ENCODE assay signal across 35 cellular contexts in genomic region chr1:71630073-71630472, GRCh38.
DNase-seq lines count a peak whose midpoint lies in the region; ATAC-seq and TF ChIP-seq lines count a peak whose summit lies in the region.
"Had no signal": no experiment of that assay in that cellular context is flagged by ENCODE, and none has a peak within 500 bp of the region (broad histone marks: within the 10 kb centered on the region; RNA-seq: fewer than 3 reads in every experiment).

No MANE protein-coding gene starts in this region.

- H2BK15ac ChIP-seq in IMR-90 (ENCODE audit: low read depth, low read length), result no peak overlapping the region

- H3K79me1 ChIP-seq in IMR-90 (ENCODE audit: low read depth in 1 of 2, low read length in 2 of 2), result no peaks in the 10 kb centered on the region

- H2BK5ac ChIP-seq in IMR-90 (ENCODE audit: low read depth, low read length, poor library complexity, severe bottlenecking), result no peak overlapping the region

- CTCF ChIA-PET in IMR-90 (lab: Yijun Ruan, JAX), result interaction anchor here (0.6 to 0.7 kb wide), 3 partner anchors 124 to 302 kb away, joined by 3 read pairs; no protein-coding TSS in a partner anchor
- CTCF ChIA-PET in PC-3 (lab: Charles Lee), result no interaction called here
- CTCF ChIA-PET in activated CD8-positive, alpha-beta memory T cell treated with anti-CD3 and anti-CD28 coated beads, Interleukin-2, amount 10 ng/mL, durations not matched to agents 7 days and 5 days (lab: Charles Lee), result no interaction called here

- no peak overlapping the region for H3K4ac ChIP-seq in IMR-90 (ENCODE audit: low read depth, low read length)

- H3K27ac ChIP-seq in IMR-90 (ENCODE audit: insufficient read depth, low read length), result no peak overlapping the region
- H3K27ac ChIP-seq in PC-3 (ENCODE audit: low read length), result no peak overlapping the region
- H3K27ac ChIP-seq: 22Rv1; A549; BLaER1; BLaER1 treated with 17β-estradiol and CSF1 and Interleukin-3, amounts not matched to agents 10 nM and 100 nM; C4-2B had no signal

- H3K9me3 ChIP-seq in IMR-90 (ENCODE audit: control insufficient read depth, insufficient read depth, low read length) (peaks cover under 1% of the 10 kb centered on the region; the same call in 1 of the 2 replicates), PC-3 (ENCODE audit: low read length) (no peaks in the 10 kb centered on the region)
- H3K9me3 ChIP-seq: A549, BE2C, Caco-2 had no signal

- BruUV-seq in IMR-90 (replicated peaks; lab: Mats Ljungman, UMichigan) (no TSS peak), PC-3 (replicated peaks; lab: Mats Ljungman, UMichigan) (no TSS peak)

- H3K36me3 Mint-ChIP-seq in activated CD8-positive, alpha-beta memory T cell treated with anti-CD3 and anti-CD28 coated beads, Interleukin-2, amount 10 ng/mL, durations not matched to agents 7 days and 5 days, result no peaks in the 10 kb centered on the region
- H3K36me3 Mint-ChIP-seq: CD14-positive monocyte; CD4-positive, alpha-beta memory T cell; CD4-positive, CD25-positive, alpha-beta regulatory T cell; CD8-positive, alpha-beta memory T cell; CD8-positive, alpha-beta T cell had no signal

- no peak for TF ChIP-seq POLR2A in IMR-90 (IDR thresholded peaks at IDR 0.05; ENCODE audit: low read depth, low read length)

- no peaks in the 10 kb centered on the region for H3K27me3 Mint-ChIP-seq in activated CD8-positive, alpha-beta memory T cell treated with anti-CD3 and anti-CD28 coated beads, Interleukin-2, amount 10 ng/mL, durations not matched to agents 7 days and 5 days
- H3K27me3 Mint-ChIP-seq: B cell; CD4-positive, alpha-beta memory T cell; CD4-positive, alpha-beta T cell; CD4-positive, CD25-positive, alpha-beta regulatory T cell; CD8-positive, alpha-beta memory T cell had no signal

- no peak overlapping the region for H4K8ac ChIP-seq in IMR-90 (ENCODE audit: low read depth in 2 of 2, low read length in 2 of 2)

- no peak overlapping the region for H3K56ac ChIP-seq in IMR-90 (ENCODE audit: extremely low read depth, insufficient read depth, low read length)

- no peak overlapping the region for H3K27ac Mint-ChIP-seq in activated CD8-positive, alpha-beta memory T cell treated with anti-CD3 and anti-CD28 coated beads, Interleukin-2, amount 10 ng/mL, durations not matched to agents 7 days and 5 days
- H3K27ac Mint-ChIP-seq: B cell; CD14-positive monocyte; CD4-positive, alpha-beta memory T cell; CD4-positive, alpha-beta T cell; CD4-positive, CD25-positive, alpha-beta regulatory T cell; CD8-positive, alpha-beta memory T cell; CD8-positive, alpha-beta T cell had no signal

- peak; percentile 33 for DNase-seq in ELR (ENCODE audit: low read depth)
- DNase-seq in HCEC 1CT, result peak; percentile 24
- peak; percentile 15 for DNase-seq in IMR-90
- no peak for DNase-seq in PC-3
- DNase-seq in activated CD8-positive, alpha-beta memory T cell treated with anti-CD3 and anti-CD28 coated beads, Interleukin-2, amount 10 ng/mL, durations not matched to agents 7 days and 5 days, result no peak
- no peak for DNase-seq in MV-4-11 (lab: John Stamatoyannopoulos, UW)
- DNase-seq in NCI-H2029 (lab: John Stamatoyannopoulos, UW), result no peak
- DNase-seq: 8988T; ACHN; AML-193; BE2C; C1 segment of cervical spinal cord; Caco-2; Calu3; CD4-positive, alpha-beta memory T cell; CD4-positive, alpha-beta T cell; CD4-positive, CD25-positive, alpha-beta regulatory T cell; CD8-positive, alpha-beta memory T cell; CD8-positive, alpha-beta T cell; COR-L47; DMS 273 treated with DMSO at 0.1 percent for 48 hours; DMS153; DMS53; DMS79; DMS79 treated with DMSO at 0.1 percent for 48 hours; DND-41; EL had no signal

- ATAC-seq in IMR-90 (ENCODE audit: low read depth) (peak; percentile 59), PC-3 (peak; percentile 53; the same call in 1 of the 2 replicates), GM21786 (IDR thresholded peaks at IDR 0.05; ENCODE audit: unreplicated experiment) (no peak)
- no peak for ATAC-seq in activated CD8-positive, alpha-beta memory T cell treated with anti-CD3 and anti-CD28 coated beads, Interleukin-2, amount 10 ng/mL, durations not matched to agents 7 days and 5 days
- ATAC-seq: A549; CD8-positive, alpha-beta T cell had no signal

- H3K4me1 Mint-ChIP-seq in activated CD8-positive, alpha-beta memory T cell treated with anti-CD3 and anti-CD28 coated beads, Interleukin-2, amount 10 ng/mL, durations not matched to agents 7 days and 5 days, result no peaks in the 10 kb centered on the region
- H3K4me1 Mint-ChIP-seq: B cell; CD14-positive monocyte; CD4-positive, alpha-beta memory T cell; CD4-positive, CD25-positive, alpha-beta regulatory T cell; CD8-positive, alpha-beta memory T cell had no signal

- H3K4me1 ChIP-seq in IMR-90 (ENCODE audit: control insufficient read depth, insufficient read depth, low read length), result no peaks in the 10 kb centered on the region
- no peaks in the 10 kb centered on the region for H3K4me1 ChIP-seq in PC-3 (ENCODE audit: insufficient read depth, low read length)
- H3K4me1 ChIP-seq: A549; BE2C; BLaER1; BLaER1 treated with 17β-estradiol and CSF1 and Interleukin-3, amounts not matched to agents 10 nM and 100 nM; Caco-2 had no signal

- H2BK20ac ChIP-seq in IMR-90 (ENCODE audit: low read depth, low read length), result no peak overlapping the region

- no peak overlapping the region for H3K14ac ChIP-seq in IMR-90 (replicated peaks; ENCODE audit: low read depth, low read length)

- H3K79me2 ChIP-seq in PC-3 (ENCODE audit: low read length), result no peaks in the 10 kb centered on the region

- no peak overlapping the region for H3K4me3 Mint-ChIP-seq in activated CD8-positive, alpha-beta memory T cell treated with anti-CD3 and anti-CD28 coated beads, Interleukin-2, amount 10 ng/mL, durations not matched to agents 7 days and 5 days
- H3K4me3 Mint-ChIP-seq: B cell; CD14-positive monocyte; CD4-positive, alpha-beta memory T cell; CD4-positive, alpha-beta T cell; CD4-positive, CD25-positive, alpha-beta regulatory T cell; CD8-positive, alpha-beta memory T cell; CD8-positive, alpha-beta T cell had no signal

- no peaks in the 10 kb centered on the region for H3K36me3 ChIP-seq in IMR-90 (ENCODE audit: control insufficient read depth, insufficient read depth, low read length)
- no peaks in the 10 kb centered on the region for H3K36me3 ChIP-seq in PC-3 (ENCODE audit: low read depth, low read length)
- H3K36me3 ChIP-seq: BE2C; BLaER1; BLaER1 treated with 17β-estradiol and CSF1 and Interleukin-3, amounts not matched to agents 10 nM and 100 nM had no signal

- H3K9me3 Mint-ChIP-seq in activated CD8-positive, alpha-beta memory T cell treated with anti-CD3 and anti-CD28 coated beads, Interleukin-2, amount 10 ng/mL, durations not matched to agents 7 days and 5 days (ENCODE audit: low read depth), result peaks cover 3% of the 10 kb centered on the region

- no CpG with 5 or more reads among the region's 1 CpG for WGBS in IMR-90 (ENCODE audit: extremely low coverage in 2 of 2, insufficient read length in 1 of 2), 2 experiments

- H3K4me2 ChIP-seq in IMR-90 (ENCODE audit: low read depth, low read length) (no peak overlapping the region), PC-3 (ENCODE audit: low read length) (no peak overlapping the region)
- H3K4me2 ChIP-seq: A549; BLaER1; BLaER1 treated with 17β-estradiol and CSF1 and Interleukin-3, amounts not matched to agents 10 nM and 100 nM had no signal

- TF ChIP-seq CTCF in IMR-90 (conservative IDR thresholded peaks at IDR 0.05; ENCODE audit: low read depth, low read length) (no peak), PC-3 (conservative IDR thresholded peaks at IDR 0.05; ENCODE audit: low read depth, low read length) (no peak)

- H3K9ac ChIP-seq in IMR-90 (ENCODE audit: low read depth, low read length), result no peak overlapping the region
- no peak overlapping the region for H3K9ac ChIP-seq in PC-3 (ENCODE audit: low read length)
- H3K9ac ChIP-seq: BLaER1; BLaER1 treated with 17β-estradiol and CSF1 and Interleukin-3, amounts not matched to agents 10 nM and 100 nM had no signal

- H3K27me3 ChIP-seq in IMR-90 (ENCODE audit: control insufficient read depth, insufficient read depth, low read length) (no peaks in the 10 kb centered on the region), PC-3 (ENCODE audit: low read length) (no peaks in the 10 kb centered on the region)
- H3K27me3 ChIP-seq: BE2C; BLaER1; BLaER1 treated with 17β-estradiol and CSF1 and Interleukin-3, amounts not matched to agents 10 nM and 100 nM had no signal

- no peaks in the 10 kb centered on the region for H3K9me1 ChIP-seq in IMR-90 (ENCODE audit: insufficient read depth, low read length)

- no peak overlapping the region for H4K5ac ChIP-seq in IMR-90 (ENCODE audit: low read depth, low read length)

- TF ChIP-seq RAD21 in IMR-90 (IDR thresholded peaks at IDR 0.05; ENCODE audit: low read length), result no peak

- H4K91ac ChIP-seq in IMR-90 (ENCODE audit: insufficient read depth, low read depth, low read length), result no peak overlapping the region

- H3K4me3 ChIP-seq in IMR-90 (ENCODE audit: insufficient read depth, low read depth, low read length) (no peak overlapping the region), PC-3 (ENCODE audit: low read length) (no peak overlapping the region)
- H3K4me3 ChIP-seq: A549; BLaER1; BLaER1 treated with 17β-estradiol and CSF1 and Interleukin-3, amounts not matched to agents 10 nM and 100 nM had no signal

- no peaks in the 10 kb centered on the region for H3K9me2 ChIP-seq in PC-3 (replicated peaks; ENCODE audit: low read length)

- H2AK9ac ChIP-seq in IMR-90 (replicated peaks; ENCODE audit: low read depth, low read length, poor library complexity), result no peak overlapping the region

- intact Hi-C loops in IMR-90 (cut with micrococcal nuclease) (no loop called here), PC-3 (cut with micrococcal nuclease) (no loop called here)

- dilution Hi-C loops in IMR-90 (cut with HindIII; ENCODE audit: low sequenced_read_pairs, unreplicated experiment), result no loop called here

- H2AFZ ChIP-seq in IMR-90 (replicated peaks; ENCODE audit: low read length, poor library complexity) (no peak overlapping the region), PC-3 (ENCODE audit: low read length) (no peak overlapping the region)

- H2BK120ac ChIP-seq in IMR-90 (ENCODE audit: low read depth, low read length), result no peak overlapping the region

- in situ Hi-C loops in IMR-90 (cut with MboI; ENCODE audit: low sequenced_read_pairs), result no loop called here

- POLR2A ChIA-PET in IMR-90 (lab: Charles Lee; ENCODE audit: unreplicated experiment), result no interaction called here
- POLR2A ChIA-PET in PC-3 (lab: Charles Lee; ENCODE audit: unreplicated experiment), result no interaction called here

- H4K20me1 ChIP-seq in IMR-90 (ENCODE audit: insufficient read depth, low read length) (no peaks in the 10 kb centered on the region), PC-3 (ENCODE audit: low read length) (no peaks in the 10 kb centered on the region)
- H4K20me1 ChIP-seq: BLaER1; BLaER1 treated with 17β-estradiol and CSF1 and Interleukin-3, amounts not matched to agents 10 nM and 100 nM had no signal

- H3K18ac ChIP-seq in IMR-90 (ENCODE audit: low read depth, low read length), result no peak overlapping the region

- H3K23ac ChIP-seq in IMR-90 (ENCODE audit: low read depth, low read length), result no peak overlapping the region

- no peak overlapping the region for H2AK5ac ChIP-seq in IMR-90 (ENCODE audit: low read depth, low read length)

- no peaks in the 10 kb centered on the region for H3F3A ChIP-seq in PC-3 (ENCODE audit: low read length, unreplicated experiment)

TF ChIP-seq in IMR-90, 13 proteins besides CTCF, POLR2A, EP300 and RAD21 (continues in another document):
- TF ChIP-seq FOS (IDR thresholded peaks at IDR 0.05; ENCODE audit: low read depth, low read length) (no peak), BHLHE40 (IDR thresholded peaks at IDR 0.05; ENCODE audit: low read depth, low read length) (no peak)

Comparison
In these comparisons a context has a peak if more than half of its experiments do, and no peak if none do; other contexts are left out.
1. DNase-seq: peak in ELR (single experiment), HCEC 1CT (single experiment) and IMR-90 (single experiment); none in PC-3 (single experiment), activated CD8-positive, alpha-beta memory T cell treated with anti-CD3 and anti-CD28 coated beads, Interleukin-2, amount 10 ng/mL, durations not matched to agents 7 days and 5 days (single experiment), MV-4-11 (single experiment) and NCI-H2029 (single experiment).
2. ATAC-seq: peak in IMR-90 (single experiment) and PC-3 (single experiment); none in activated CD8-positive, alpha-beta memory T cell treated with anti-CD3 and anti-CD28 coated beads, Interleukin-2, amount 10 ng/mL, durations not matched to agents 7 days and 5 days (single experiment) and GM21786 (single experiment).